1 cellular context compared by ENCODE assay signal in the genomic region with DNA sequence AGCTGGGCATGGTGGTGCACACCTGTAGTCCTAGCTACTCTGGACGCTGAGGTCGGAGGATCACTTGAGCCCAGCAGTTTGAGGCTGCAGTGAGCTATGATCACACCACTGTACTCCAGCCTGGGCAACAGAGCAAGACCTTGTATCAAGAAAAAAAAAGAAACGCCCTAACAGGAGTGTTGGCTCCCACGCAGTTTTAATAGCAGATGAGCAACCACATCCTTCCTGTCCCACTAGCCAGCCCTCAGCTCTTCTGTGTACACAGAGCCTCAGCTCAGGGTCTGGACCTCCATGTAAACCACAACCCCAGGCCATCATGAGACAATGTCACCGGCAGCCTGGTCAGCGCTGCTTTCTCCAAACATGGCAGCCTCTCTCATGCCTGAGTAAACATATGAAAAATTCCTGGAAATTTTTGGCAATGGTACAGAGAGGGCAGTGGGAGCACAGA.
TF ChIP-seq lines count a peak whose summit lies in the region.

No MANE protein-coding gene starts in this region.

TF ChIP-seq in GM12878, 131 proteins besides CTCF, POLR2A, EP300 and RAD21 (continued from another document and continues in another):
- TF ChIP-seq, protein P1, sequence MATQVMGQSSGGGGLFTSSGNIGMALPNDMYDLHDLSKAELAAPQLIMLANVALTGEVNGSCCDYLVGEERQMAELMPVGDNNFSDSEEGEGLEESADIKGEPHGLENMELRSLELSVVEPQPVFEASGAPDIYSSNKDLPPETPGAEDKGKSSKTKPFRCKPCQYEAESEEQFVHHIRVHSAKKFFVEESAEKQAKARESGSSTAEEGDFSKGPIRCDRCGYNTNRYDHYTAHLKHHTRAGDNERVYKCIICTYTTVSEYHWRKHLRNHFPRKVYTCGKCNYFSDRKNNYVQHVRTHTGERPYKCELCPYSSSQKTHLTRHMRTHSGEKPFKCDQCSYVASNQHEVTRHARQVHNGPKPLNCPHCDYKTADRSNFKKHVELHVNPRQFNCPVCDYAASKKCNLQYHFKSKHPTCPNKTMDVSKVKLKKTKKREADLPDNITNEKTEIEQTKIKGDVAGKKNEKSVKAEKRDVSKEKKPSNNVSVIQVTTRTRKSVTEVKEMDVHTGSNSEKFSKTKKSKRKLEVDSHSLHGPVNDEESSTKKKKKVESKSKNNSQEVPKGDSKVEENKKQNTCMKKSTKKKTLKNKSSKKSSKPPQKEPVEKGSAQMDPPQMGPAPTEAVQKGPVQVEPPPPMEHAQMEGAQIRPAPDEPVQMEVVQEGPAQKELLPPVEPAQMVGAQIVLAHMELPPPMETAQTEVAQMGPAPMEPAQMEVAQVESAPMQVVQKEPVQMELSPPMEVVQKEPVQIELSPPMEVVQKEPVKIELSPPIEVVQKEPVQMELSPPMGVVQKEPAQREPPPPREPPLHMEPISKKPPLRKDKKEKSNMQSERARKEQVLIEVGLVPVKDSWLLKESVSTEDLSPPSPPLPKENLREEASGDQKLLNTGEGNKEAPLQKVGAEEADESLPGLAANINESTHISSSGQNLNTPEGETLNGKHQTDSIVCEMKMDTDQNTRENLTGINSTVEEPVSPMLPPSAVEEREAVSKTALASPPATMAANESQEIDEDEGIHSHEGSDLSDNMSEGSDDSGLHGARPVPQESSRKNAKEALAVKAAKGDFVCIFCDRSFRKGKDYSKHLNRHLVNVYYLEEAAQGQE (IDR thresholded peaks at IDR 0.05; ENCODE audit: low read depth, low read length) = no peak; the same call in 1 of the 2 replicates
- TF ChIP-seq HDAC2 (IDR thresholded peaks at IDR 0.05) (no peak), RELA (IDR thresholded peaks at IDR 0.05; ENCODE audit: borderline replicate concordance, partially characterized antibody) (peak; percentile 32), BCL11A (IDR thresholded peaks at IDR 0.05; ENCODE audit: low read depth, low read length) (peak; percentile 90), GABPA (IDR thresholded peaks at IDR 0.05; ENCODE audit: low read depth) (peak; percentile 73), ZNF687 (IDR thresholded peaks at IDR 0.05) (peak; percentile 83), MAX (IDR thresholded peaks at IDR 0.05; ENCODE audit: low read depth, low read length) (peak; percentile 53; the same call in 1 of the 2 replicates), DPF2 (IDR thresholded peaks at IDR 0.05) (peak; percentile 82), ZNF622 (IDR thresholded peaks at IDR 0.05) (no peak), MTA2 (IDR thresholded peaks at IDR 0.05; ENCODE audit: low read depth) (peak; percentile 90), CUX1 (IDR thresholded peaks at IDR 0.05; ENCODE audit: insufficient replicate concordance, low read depth, low read length) (peak; percentile 68), SMAD5 (IDR thresholded peaks at IDR 0.05; ENCODE audit: low read depth) (no peak), JUND (IDR thresholded peaks at IDR 0.05; ENCODE audit: low read depth, low read length) (no peak), IRF3 (IDR thresholded peaks at IDR 0.05) (no peak), ESRRA (IDR thresholded peaks at IDR 0.05; ENCODE audit: low read length) (no peak), NFXL1 (IDR thresholded peaks at IDR 0.05; ENCODE audit: borderline replicate concordance) (no peak), ATF7 (IDR thresholded peaks at IDR 0.05; ENCODE audit: low read depth) (peak; percentile 89), PML (IDR thresholded peaks at IDR 0.05; ENCODE audit: low read length) (peak; percentile 74), PRDM15 (CRISPR knock-in tag; IDR thresholded peaks at IDR 0.05) (no peak), ZZZ3 (IDR thresholded peaks at IDR 0.05; ENCODE audit: control insufficient read depth, insufficient read length, low read depth) (no peak), POU2F2 (IDR thresholded peaks at IDR 0.05; ENCODE audit: borderline replicate concordance, low read depth, low read length) (peak; percentile 88; the same call in 2 of the 3 replicates), CEBPB (IDR thresholded peaks at IDR 0.05; ENCODE audit: borderline replicate concordance in 1 of 2, low read depth in 2 of 2, low read length in 2 of 2) (no peak), FOS (IDR thresholded peaks at IDR 0.05; ENCODE audit: borderline replicate concordance, extremely low read depth, insufficient read length) (no peak), SIX5 (IDR thresholded peaks at IDR 0.05; ENCODE audit: low read depth, low read length, severe bottlenecking) (no peak), ZBTB33 (IDR thresholded peaks at IDR 0.05) (no peak), ASH2L (IDR thresholded peaks at IDR 0.05; ENCODE audit: borderline replicate concordance, low read depth) (no peak)
- TF ChIP-seq, protein P2, sequence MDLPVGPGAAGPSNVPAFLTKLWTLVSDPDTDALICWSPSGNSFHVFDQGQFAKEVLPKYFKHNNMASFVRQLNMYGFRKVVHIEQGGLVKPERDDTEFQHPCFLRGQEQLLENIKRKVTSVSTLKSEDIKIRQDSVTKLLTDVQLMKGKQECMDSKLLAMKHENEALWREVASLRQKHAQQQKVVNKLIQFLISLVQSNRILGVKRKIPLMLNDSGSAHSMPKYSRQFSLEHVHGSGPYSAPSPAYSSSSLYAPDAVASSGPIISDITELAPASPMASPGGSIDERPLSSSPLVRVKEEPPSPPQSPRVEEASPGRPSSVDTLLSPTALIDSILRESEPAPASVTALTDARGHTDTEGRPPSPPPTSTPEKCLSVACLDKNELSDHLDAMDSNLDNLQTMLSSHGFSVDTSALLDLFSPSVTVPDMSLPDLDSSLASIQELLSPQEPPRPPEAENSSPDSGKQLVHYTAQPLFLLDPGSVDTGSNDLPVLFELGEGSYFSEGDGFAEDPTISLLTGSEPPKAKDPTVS (IDR thresholded peaks at IDR 0.05; ENCODE audit: low read depth, low read length) = no peak
- TF ChIP-seq, protein P3, sequence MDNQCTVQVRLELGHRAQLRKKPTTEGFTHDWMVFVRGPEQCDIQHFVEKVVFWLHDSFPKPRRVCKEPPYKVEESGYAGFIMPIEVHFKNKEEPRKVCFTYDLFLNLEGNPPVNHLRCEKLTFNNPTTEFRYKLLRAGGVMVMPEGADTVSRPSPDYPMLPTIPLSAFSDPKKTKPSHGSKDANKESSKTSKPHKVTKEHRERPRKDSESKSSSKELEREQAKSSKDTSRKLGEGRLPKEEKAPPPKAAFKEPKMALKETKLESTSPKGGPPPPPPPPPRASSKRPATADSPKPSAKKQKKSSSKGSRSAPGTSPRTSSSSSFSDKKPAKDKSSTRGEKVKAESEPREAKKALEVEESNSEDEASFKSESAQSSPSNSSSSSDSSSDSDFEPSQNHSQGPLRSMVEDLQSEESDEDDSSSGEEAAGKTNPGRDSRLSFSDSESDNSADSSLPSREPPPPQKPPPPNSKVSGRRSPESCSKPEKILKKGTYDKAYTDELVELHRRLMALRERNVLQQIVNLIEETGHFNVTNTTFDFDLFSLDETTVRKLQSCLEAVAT (IDR thresholded peaks at IDR 0.05) = peak; percentile 88
